8 cellular contexts compared by ENCODE assay signal in the genomic region with DNA sequence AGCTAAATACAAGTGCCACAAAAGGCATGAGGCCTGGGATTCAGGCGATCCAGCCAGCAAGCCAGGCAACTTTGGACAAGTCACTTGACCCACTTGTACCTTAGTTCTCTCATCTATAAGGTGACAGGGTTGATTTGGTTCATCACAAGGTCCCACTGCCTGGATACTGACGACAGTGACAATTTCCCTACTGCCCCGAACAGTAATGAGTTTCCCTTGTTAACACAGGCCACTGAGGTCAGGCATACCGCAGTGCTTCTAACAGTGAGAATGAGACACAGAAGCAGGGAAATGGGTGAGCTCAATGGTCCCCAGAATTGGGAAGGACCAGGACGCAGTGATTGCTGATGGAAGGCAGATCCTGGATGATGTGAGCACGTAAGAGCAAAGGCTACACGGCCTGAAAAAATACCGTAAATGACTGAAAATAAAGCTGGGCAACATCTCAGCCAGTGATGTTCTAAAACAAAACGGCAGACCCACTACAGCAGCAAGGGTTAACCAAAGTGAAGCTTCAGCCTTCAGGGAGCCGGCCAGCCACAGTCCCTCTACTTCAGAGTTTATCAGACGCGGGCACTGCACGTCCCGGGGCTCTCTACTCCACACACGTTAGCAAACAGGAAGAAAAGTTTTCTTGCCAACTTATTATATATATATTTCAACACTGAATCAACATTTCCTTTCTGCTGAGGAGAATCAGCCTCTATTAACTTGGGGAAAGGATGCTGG. TPM values are rescaled to one million over a fixed set of nuclear protein-coding genes. Genes with fewer than 3 reads are reported as not detected.
DNase-seq lines count a peak whose midpoint lies in the region; ATAC-seq and TF ChIP-seq lines count a peak whose summit lies in the region.

No MANE protein-coding gene starts in this region.

- H3K36me3 ChIP-seq in adrenal gland (replicated peaks in 1 of 2) (no peaks in the 10 kb centered on the region), kidney epithelial cell (ENCODE audit: control insufficient read depth, insufficient read depth, low read length) (peaks cover 1% of the 10 kb centered on the region), suprapubic skin (peaks cover 6% of the 10 kb centered on the region)

- ATAC-seq in GM19023 (IDR thresholded peaks at IDR 0.05; ENCODE audit: unreplicated experiment) (no peak), GM18519 (IDR thresholded peaks at IDR 0.05; ENCODE audit: low FRiP score, unreplicated experiment) (no peak), HG02642 (IDR thresholded peaks at IDR 0.05; ENCODE audit: poor library complexity, unreplicated experiment) (no peak)

- TF ChIP-seq POLR2A in adrenal gland (IDR thresholded peaks at IDR 0.05) (no peak), suprapubic skin (IDR thresholded peaks at IDR 0.05) (no peak)

- TF ChIP-seq CTCF in adrenal gland (IDR thresholded peaks at IDR 0.05) (no peak), kidney epithelial cell (IDR thresholded peaks at IDR 0.05; ENCODE audit: insufficient read depth, low read length, poor library complexity, severe bottlenecking) (no peak), suprapubic skin (IDR thresholded peaks at IDR 0.05) (no peak)

- peaks cover 37 to 83% of the 10 kb centered on the region in 2 donors for H3K4me1 ChIP-seq in adrenal gland (replicated peaks in 1 of 2)
- H3K4me1 ChIP-seq in suprapubic skin: peaks cover 90% of the 10 kb centered on the region

- peak; percentile 58 for DNase-seq in HuH-7.5 (ENCODE audit: low spot score)
- DNase-seq in adrenal gland: peak in 3 of 7 donors; percentile 16 to 63 (median 24)
- no peak for DNase-seq in kidney epithelial cell (ENCODE audit: low read depth)
- DNase-seq in suprapubic skin (ENCODE audit: low spot score in 2 of 2): no peak
- DNase-seq in NCI-H1417 (lab: John Stamatoyannopoulos, UW): no peak

- intact Hi-C loops in adrenal gland (cut with DNase I): no loop called here

- H3K27me3 ChIP-seq in adrenal gland (no peaks in the 10 kb centered on the region), kidney epithelial cell (ENCODE audit: control insufficient read depth, insufficient read depth, low read length) (no peaks in the 10 kb centered on the region), suprapubic skin (no peaks in the 10 kb centered on the region)

- H3K27ac ChIP-seq in adrenal gland: peak overlapping the region; percentile 96 to 99 (median 96)
- H3K27ac ChIP-seq in suprapubic skin: peak overlapping the region; percentile 99

- no peaks in the 10 kb centered on the region for H3K9me3 ChIP-seq in adrenal gland (replicated peaks in 1 of 3)
- no peaks in the 10 kb centered on the region for H3K9me3 ChIP-seq in suprapubic skin

- H3K4me3 ChIP-seq in adrenal gland: peak overlapping the region in 3 of 4 donors; percentile 67 to 79 (median 79)
- peak overlapping the region; percentile 68 for H3K4me3 ChIP-seq in kidney epithelial cell (ENCODE audit: low read depth, low read length)
- H3K4me3 ChIP-seq in suprapubic skin: peak overlapping the region; percentile 95

- 8 to 10% (median 9%) methylated on average over 15 of the region's 15 CpGs for WGBS in adrenal gland, 4 donors
- 12% methylated on average over 15 of the region's 15 CpGs for WGBS in suprapubic skin

- no peak for TF ChIP-seq EP300 in suprapubic skin (IDR thresholded peaks at IDR 0.05)

RNA-seq across cellular contexts. Expression of gene MGAT1, which starts 0.8 kb away (rescaled TPM):
- total RNA-seq in adrenal gland: 100 to 1,000 TPM; 117 to 224 (median 152) TPM
- polyA plus RNA-seq in adrenal gland: 100 to 1,000 TPM in 1 of 3 donors, 10 to 100 TPM in 2; 46.8 to 144 (median 62.7) TPM
- 88.5 and 95.4 TPM in 2 replicates for total RNA-seq in kidney epithelial cell
- total RNA-seq in suprapubic skin: 100 to 1,000 TPM; 122 to 137 (median 125) TPM

RNA-seq across cellular contexts. Expression of gene ZFP62, which starts 59.3 kb away (rescaled TPM):
- total RNA-seq in adrenal gland (10 to 100 TPM in 7 of 8 donors, 1 to 10 TPM in 1; 8.5 to 23.6 (median 14.8) TPM), kidney epithelial cell (26.0 and 31.1 TPM in 2 replicates), suprapubic skin (10 to 100 TPM; 35.5 to 41.1 (median 39.1) TPM)
- 10 to 100 TPM; 17.5 to 39.7 (median 25.1) TPM for polyA plus RNA-seq in adrenal gland
